In genomic region chr2:162050513-162050961, GRCh38 we compare ENCODE assay signal across 16 cellular contexts. TPM values are rescaled to one million over a fixed set of nuclear protein-coding genes. Genes with fewer than 3 reads are reported as not detected.
DNase-seq lines count a peak whose midpoint lies in the region; ATAC-seq, FAIRE-seq and TF ChIP-seq lines count a peak whose summit lies in the region.
"Had no signal": no experiment of that assay in that cellular context is flagged by ENCODE, and none has a peak within 500 bp of the region (broad histone marks: within the 10 kb centered on the region; RNA-seq: fewer than 3 reads in every experiment).

No MANE protein-coding gene starts in this region.

- dilution Hi-C loops in keratinocyte (cut with MboI; ENCODE audit: extremely low pct_ligation_motif_present, low sequenced_read_pairs) = no loop called here

- H3K4me2 ChIP-seq in keratinocyte (ENCODE audit: control insufficient read depth, extremely low read depth, insufficient read depth, low read depth, low read length) = no peak overlapping the region

- intact Hi-C loops in Right ventricle myocardium inferior (cut with DNase I) = no loop called here
- intact Hi-C loops in testis (cut with DNase I; ENCODE audit: low total_unique reads) = no loop called here

- TF ChIP-seq POLR2A in testis (IDR thresholded peaks at IDR 0.05) (no peak), gastroesophageal sphincter (IDR thresholded peaks at IDR 0.05) (no peak)

- H3K27ac ChIP-seq in right atrium auricular region (no peak overlapping the region), keratinocyte (ENCODE audit: control insufficient read depth, insufficient read depth, low read length) (no peak overlapping the region), testis (no peak overlapping the region), gastroesophageal sphincter (no peak overlapping the region)

- no peaks in the 10 kb centered on the region for H3K79me2 ChIP-seq in keratinocyte (ENCODE audit: control insufficient read depth, insufficient read depth, low read length)

- no peak overlapping the region for H3K4me3 ChIP-seq in right atrium auricular region
- H3K4me3 ChIP-seq in bronchial epithelial cell (ENCODE audit: low read depth, low read length) = no peak overlapping the region
- H3K4me3 ChIP-seq in keratinocyte (ENCODE audit: control insufficient read depth in 2 of 3, extremely low read depth in 1 of 3, insufficient read depth in 2 of 3, low read depth in 1 of 3, low read length in 3 of 3) = no peak overlapping the region
- no peak overlapping the region for H3K4me3 ChIP-seq in testis
- no peak overlapping the region for H3K4me3 ChIP-seq in gastroesophageal sphincter
- H3K4me3 ChIP-seq: Peyer's patch had no signal

- H3K9ac ChIP-seq in keratinocyte (ENCODE audit: control insufficient read depth, extremely low read depth, insufficient read depth, low read length) = no peak overlapping the region

- no peak for DNase-seq in Right ventricle myocardium inferior (ENCODE audit: missing footprints)
- no peak for DNase-seq in right atrium auricular region (ENCODE audit: low spot score)
- DNase-seq in bronchial epithelial cell (ENCODE audit: low read depth) = peak; percentile 41
- DNase-seq in keratinocyte (ENCODE audit: low read depth, low spot score) = no peak
- DNase-seq in testis = peak; percentile 21
- no peak for DNase-seq in cerebellum (ENCODE audit: low spot score)
- DNase-seq in stimulated activated CD4-positive, alpha-beta T cell treated with anti-CD3 and anti-CD28 coated beads, Interleukin-15, amount 100 ng/mL, for 24 hours = no peak
- DNase-seq: AML-193; CD4-positive, CD25-positive, alpha-beta regulatory T cell; DMS53; MV-4-11; NCI-H1417 treated with DMSO at 0.1 percent for 48 hours; NCI-H2029; NCI-H510A had no signal

- H3K27me3 ChIP-seq in right atrium auricular region (no peaks in the 10 kb centered on the region), bronchial epithelial cell (ENCODE audit: control insufficient read depth, insufficient read depth, low read length) (no peaks in the 10 kb centered on the region), keratinocyte (ENCODE audit: control insufficient read depth, extremely low read depth, insufficient read depth, low read length) (no peaks in the 10 kb centered on the region), testis (no peaks in the 10 kb centered on the region), gastroesophageal sphincter (no peaks in the 10 kb centered on the region)
- H3K27me3 ChIP-seq: Peyer's patch had no signal

- H3K9me3 ChIP-seq in right atrium auricular region (no peaks in the 10 kb centered on the region), keratinocyte (ENCODE audit: control insufficient read depth, low read depth, low read length) (no peaks in the 10 kb centered on the region), testis (no peaks in the 10 kb centered on the region), gastroesophageal sphincter (no peaks in the 10 kb centered on the region)
- H3K9me3 ChIP-seq: Peyer's patch had no signal

- peaks cover 0 to 7% of the 10 kb centered on the region in 2 donors for H3K4me1 ChIP-seq in right atrium auricular region
- H3K4me1 ChIP-seq in keratinocyte (ENCODE audit: control insufficient read depth, extremely low read depth, insufficient read depth, low read length) = no peaks in the 10 kb centered on the region
- no peaks in the 10 kb centered on the region for H3K4me1 ChIP-seq in testis
- no peaks in the 10 kb centered on the region for H3K4me1 ChIP-seq in gastroesophageal sphincter

- TF ChIP-seq EP300 in gastroesophageal sphincter (IDR thresholded peaks at IDR 0.05) = no peak

- peak; percentile 59 for ATAC-seq in Right ventricle myocardium inferior
- no peak for ATAC-seq in gastroesophageal sphincter

- no peaks in the 10 kb centered on the region for H3K36me3 ChIP-seq in right atrium auricular region
- H3K36me3 ChIP-seq in bronchial epithelial cell (ENCODE audit: control insufficient read depth, insufficient read depth, low read length) = no peaks in the 10 kb centered on the region
- no peaks in the 10 kb centered on the region for H3K36me3 ChIP-seq in keratinocyte (ENCODE audit: control insufficient read depth in 2 of 2, extremely low read depth in 1 of 2, insufficient read depth in 2 of 2, low read length in 2 of 2)
- no peaks in the 10 kb centered on the region for H3K36me3 ChIP-seq in testis (ENCODE audit: low read depth, missing control alignments)
- H3K36me3 ChIP-seq in gastroesophageal sphincter = no peaks in the 10 kb centered on the region

- peak; percentile 68 for FAIRE-seq in bronchial epithelial cell (lab: Jason Lieb, UNC)
- peak; percentile 51 for FAIRE-seq in keratinocyte (lab: Jason Lieb, UNC)

- WGBS in testis, 2 donors = 56 to 70% methylated on average over 8 of the region's 8 CpGs
- WGBS in gastroesophageal sphincter (ENCODE audit: low coverage in 1 of 2), 2 donors = 64 to 89% methylated on average over 4 to 6 of the region's 8 CpGs

- no peaks in the 10 kb centered on the region for H4K20me1 ChIP-seq in keratinocyte (ENCODE audit: control insufficient read depth, extremely low read depth, insufficient read depth, low read length)

- TF ChIP-seq CTCF in right atrium auricular region (IDR thresholded peaks at IDR 0.05) = no peak
- TF ChIP-seq CTCF in bronchial epithelial cell (IDR thresholded peaks at IDR 0.05; ENCODE audit: insufficient read depth, low read length, severe bottlenecking) = no peak
- no peak for TF ChIP-seq CTCF in keratinocyte (optimal IDR thresholded peaks at IDR 0.05 in 1 of 3, IDR thresholded peaks at IDR 0.05 in 1 of 3, conservative IDR thresholded peaks at IDR 0.05 in 1 of 3; ENCODE audit: extremely low read depth in 1 of 3, insufficient read depth in 2 of 3, low read length in 3 of 3)
- no peak for TF ChIP-seq CTCF in testis (IDR thresholded peaks at IDR 0.05)
- TF ChIP-seq CTCF in gastroesophageal sphincter (IDR thresholded peaks at IDR 0.05) = no peak

- H3K9me1 ChIP-seq in keratinocyte (ENCODE audit: control insufficient read depth, extremely low read depth, insufficient read depth, low read length) = no peaks in the 10 kb centered on the region

- peak overlapping the region; percentile 39 for H2AFZ ChIP-seq in keratinocyte (ENCODE audit: control insufficient read depth, low read length)

RNA-seq across cellular contexts. Expression of gene DPP4, which starts 23.5 kb away (rescaled TPM):
- 5.4 TPM for total RNA-seq in Right ventricle myocardium inferior
- 1 to 10 TPM; 4.5 to 6.8 TPM for total RNA-seq in right atrium auricular region
- 1.4 and 2.9 TPM in 2 replicates for total RNA-seq in bronchial epithelial cell
- 1.1 to 4.1 TPM (median 1.3 TPM) in 3 replicates for polyA plus RNA-seq in keratinocyte
- 3.2 TPM for polyA plus RNA-seq in keratinocyte (2011; ENCODE audit: low read depth)
- polyA plus RNA-seq in keratinocyte (2011; cell fraction: cytosol; rRNA removed) = 0.83 and 1.2 TPM in 2 replicates
- polyA plus RNA-seq in keratinocyte (2011; cell fraction: nucleus; rRNA removed) = 5.2 and 6.8 TPM in 2 replicates
- polyA plus RNA-seq in keratinocyte (2012; ENCODE audit: low replicate concordance) = 0.78 and 1.1 TPM in 2 replicates
- polyA minus RNA-seq in keratinocyte = 0.62 to 5.3 TPM (median 3.3 TPM) in 3 replicates
- polyA minus RNA-seq in keratinocyte (2011; cell fraction: cytosol; rRNA and poly(A)+ RNA removed) = 0.96 TPM
- polyA minus RNA-seq in keratinocyte (2011; cell fraction: nucleus; rRNA and poly(A)+ RNA removed) = 7.1 and 13.3 TPM in 2 replicates
- total RNA-seq in testis = 1 to 10 TPM; 1.2 to 1.7 TPM
- 6.3 TPM for polyA plus RNA-seq in testis (ENCODE audit: insufficient read depth, low read depth, low replicate concordance)
- total RNA-seq in cerebellum = 1.2 TPM
- total RNA-seq in gastroesophageal sphincter = 1 to 10 TPM; 1.6 to 6.7 (median 3.2) TPM

Comparison
In these comparisons a context has a peak if more than half of its experiments do, and no peak if none do; other contexts are left out.
1. DNase-seq: peak in bronchial epithelial cell (single experiment) and testis (single experiment); none in Right ventricle myocardium inferior (single experiment), right atrium auricular region (single experiment), keratinocyte (single experiment), cerebellum (single experiment) and stimulated activated CD4-positive, alpha-beta T cell treated with anti-CD3 and anti-CD28 coated beads, Interleukin-15, amount 100 ng/mL, for 24 hours (single experiment).